ENCODE assay signal across 1 cellular context in genomic region chr2:191607101-191607500, GRCh38.
TF ChIP-seq lines count a peak whose summit lies in the region.

No MANE protein-coding gene starts in this region.

TF ChIP-seq in HepG2, 621 proteins besides CTCF, POLR2A, EP300 and RAD21 (continued from another document):
- no peak for TF ChIP-seq ATF2 (CRISPR knock-in tag; IDR thresholded peaks at IDR 0.05)
- TF ChIP-seq NKX3-1 (CRISPR knock-in tag; IDR thresholded peaks at IDR 0.05): no peak
- TF ChIP-seq ZNF770 (CRISPR knock-in tag; IDR thresholded peaks at IDR 0.05): no peak
- no peak for TF ChIP-seq ZNF414 (CRISPR knock-in tag; IDR thresholded peaks at IDR 0.05)
- no peak for TF ChIP-seq MED1 (CRISPR knock-in tag; IDR thresholded peaks at IDR 0.05)
- TF ChIP-seq PITX1 (CRISPR knock-in tag; IDR thresholded peaks at IDR 0.05): no peak
- no peak for TF ChIP-seq RCOR2 (CRISPR knock-in tag; IDR thresholded peaks at IDR 0.05)
TF ChIP-seq in HepG2: peak in this region for 0.
